1 cellular context compared by ENCODE assay signal in genomic region chr14:101665478-101666078, GRCh38.
TF ChIP-seq lines count a peak whose summit lies in the region.

No MANE protein-coding gene starts in this region.

TF ChIP-seq in GM23338, 12 proteins besides CTCF, POLR2A, EP300 and RAD21:
- TF ChIP-seq ZNF462 (CRISPR knock-in tag; IDR thresholded peaks at IDR 0.05) = no peak
- no peak for TF ChIP-seq POLR2AphosphoS5 (IDR thresholded peaks at IDR 0.05; ENCODE audit: low read depth)
- no peak for TF ChIP-seq STAT1 (IDR thresholded peaks at IDR 0.05; ENCODE audit: unreplicated experiment)
- no peak for TF ChIP-seq REST (IDR thresholded peaks at IDR 0.05; ENCODE audit: unreplicated experiment)
- TF ChIP-seq EZH2phosphoT487 (IDR thresholded peaks at IDR 0.05; ENCODE audit: unreplicated experiment) = no peak
- no peak for TF ChIP-seq CREB1 (CRISPR knock-in tag; IDR thresholded peaks at IDR 0.05; ENCODE audit: low read depth)
- TF ChIP-seq ETS1 (IDR thresholded peaks at IDR 0.05) = no peak
- TF ChIP-seq EZH2 (IDR thresholded peaks at IDR 0.05; ENCODE audit: low read depth, unreplicated experiment) = no peak
- no peak for TF ChIP-seq ZNF114 (CRISPR knock-in tag; IDR thresholded peaks at IDR 0.05)
